In the genomic region with DNA sequence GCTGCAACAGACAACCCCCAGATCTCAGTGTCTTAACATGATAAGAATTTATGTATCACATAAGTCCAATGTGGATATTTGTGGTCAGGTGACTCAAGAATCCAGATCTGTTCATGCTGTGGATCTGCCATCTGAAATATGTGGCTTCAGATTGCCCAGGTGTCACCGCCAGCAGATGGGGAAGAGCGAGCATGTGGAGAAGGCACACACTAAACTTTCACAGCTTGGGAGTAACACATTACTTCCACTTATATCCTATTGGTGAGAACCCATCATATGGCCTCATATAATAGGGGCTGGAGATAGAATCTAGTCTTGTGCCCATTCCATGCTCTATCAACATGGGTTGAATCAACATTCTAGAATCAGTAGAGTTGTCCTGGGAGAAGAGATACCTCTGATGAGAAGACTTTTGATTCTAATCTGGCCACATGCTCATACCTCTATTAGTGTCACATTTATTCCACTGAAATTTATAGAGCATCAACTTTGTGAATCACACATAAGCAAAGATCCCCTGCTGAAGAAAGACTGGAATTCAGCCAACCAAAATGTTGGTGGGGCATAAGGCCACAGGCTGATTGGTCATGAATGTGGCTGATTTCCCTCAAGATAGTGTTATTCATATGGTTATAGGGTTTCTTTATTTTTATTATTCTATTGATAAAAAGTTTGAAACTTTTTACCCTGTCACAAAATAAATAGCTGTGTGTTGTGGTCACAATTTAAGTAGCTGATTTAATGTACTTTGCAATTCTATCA, we compare ENCODE assay signal across 21 cellular contexts. TPM values are rescaled to one million over a fixed set of nuclear protein-coding genes. Genes with fewer than 3 reads are reported as not detected.
DNase-seq lines count a peak whose midpoint lies in the region; ATAC-seq, FAIRE-seq and TF ChIP-seq lines count a peak whose summit lies in the region.
"Had no signal": no experiment of that assay in that cellular context is flagged by ENCODE, and none has a peak within 500 bp of the region (broad histone marks: within the 10 kb centered on the region; RNA-seq: fewer than 3 reads in every experiment).

No MANE protein-coding gene starts in this region.

- no peaks in the 10 kb centered on the region for H3K36me3 Mint-ChIP-seq in T-helper 17 cell (ENCODE audit: low read depth)
- H3K36me3 Mint-ChIP-seq: activated naive CD8-positive, alpha-beta T cell had no signal

- TF ChIP-seq POLR2A in endothelial cell of umbilical vein (IDR thresholded peaks at IDR 0.05; ENCODE audit: low read depth, low read length) = no peak

- H2AFZ ChIP-seq in SK-N-SH (ENCODE audit: low read depth) (no peak overlapping the region), endothelial cell of umbilical vein (ENCODE audit: low read depth, low read length) (no peak overlapping the region)

- H3K27ac ChIP-seq in SK-N-SH (ENCODE audit: low read depth in 2 of 2, low read length in 1 of 2) (peak overlapping the region in 1 of 2 experiments; percentile 14; a peak in 2 of 4 replicates), endothelial cell of umbilical vein (ENCODE audit: insufficient read depth, low read depth, low read length) (no peak overlapping the region)
- H3K27ac ChIP-seq: gastrocnemius medialis, right lobe of liver, thyroid gland had no signal

- TF ChIP-seq CTCF in SK-N-SH (IDR thresholded peaks at IDR 0.05) (no peak), endothelial cell of umbilical vein (IDR thresholded peaks at IDR 0.05; ENCODE audit: extremely low read depth in 1 of 2, insufficient read depth in 1 of 2, low read depth in 1 of 2, low read length in 2 of 2) (no peak)

- 56% methylated on average over 2 of the region's 2 CpGs for WGBS in SK-N-SH (ENCODE audit: low lambda C conversion rate)

- H3K9ac ChIP-seq in SK-N-SH = no peak overlapping the region
- H3K9ac ChIP-seq in endothelial cell of umbilical vein (replicated peaks; ENCODE audit: extremely low read depth, insufficient read depth, low read length) = no peak overlapping the region

- H3K36me3 ChIP-seq in SK-N-SH (replicated peaks in 1 of 2; ENCODE audit: control insufficient read depth in 1 of 2, insufficient read depth in 2 of 2, low read length in 1 of 2) (no peaks in the 10 kb centered on the region), endothelial cell of umbilical vein (ENCODE audit: control insufficient read depth in 2 of 2, extremely low read depth in 1 of 2, insufficient read depth in 2 of 2, low read length in 2 of 2) (no peaks in the 10 kb centered on the region)
- H3K36me3 ChIP-seq: gastrocnemius medialis, HAP-1, MG63, right lobe of liver, thyroid gland had no signal

- no peak overlapping the region for H3K4me2 ChIP-seq in SK-N-SH
- no peak overlapping the region for H3K4me2 ChIP-seq in endothelial cell of umbilical vein (ENCODE audit: insufficient read depth, low read length)

- H3K27ac Mint-ChIP-seq in T-helper 17 cell = no peak overlapping the region
- H3K27ac Mint-ChIP-seq: activated naive CD8-positive, alpha-beta T cell had no signal

- ATAC-seq in HG02678 (IDR thresholded peaks at IDR 0.05; ENCODE audit: unreplicated experiment) = no peak
- ATAC-seq in T-helper 17 cell = no peak
- ATAC-seq: gastrocnemius medialis, right lobe of liver had no signal

- peak; percentile 67 for DNase-seq in ELR (ENCODE audit: low read depth)
- DNase-seq in SK-N-SH = no peak
- peak; percentile 54 for DNase-seq in endothelial cell of umbilical vein (ENCODE audit: low read depth, low spot score)
- DNase-seq in stromal cell of bone marrow (ENCODE audit: low read depth) = peak; percentile 48
- no peak for DNase-seq in T-helper 17 cell
- DNase-seq in ecto neural progenitor cell (ENCODE audit: low spot score) = no peak
- DNase-seq: activated CD4-positive, CD25-positive, alpha-beta regulatory T cell treated with anti-CD3 and anti-CD28 coated beads, Interleukin-2, amount 50 U/mL, for 72 hours; activated T-cell treated with anti-CD3 and anti-CD28 coated beads, Interleukin-2, amount 50 U/mL, for 48 hours; gastrocnemius medialis; mesenchymal stem cell; MG63; NCI-H1436; NCI-H524; nucleus accumbens; right lobe of liver; thyroid gland had no signal

- peaks cover 30% of the 10 kb centered on the region for H3K27me3 Mint-ChIP-seq in T-helper 17 cell

- H3K4me1 ChIP-seq in SK-N-SH (ENCODE audit: control insufficient read depth in 1 of 2, insufficient read depth in 2 of 2, low read depth in 1 of 2, low read length in 1 of 2) (no peaks in the 10 kb centered on the region; a peak in 1 of 4 replicates), endothelial cell of umbilical vein (ENCODE audit: control insufficient read depth, extremely low read depth, insufficient read depth, low read length) (no peaks in the 10 kb centered on the region)
- H3K4me1 ChIP-seq: right lobe of liver had no signal

- TF ChIP-seq RAD21 in SK-N-SH (IDR thresholded peaks at IDR 0.05; ENCODE audit: low read length) = no peak

- CTCF ChIA-PET in SK-N-SH (lab: Yijun Ruan, JAX) = interaction anchor here (1.6 to 19.3 kb wide), 5 partner anchors 10 to 58 kb away, joined by 4 to 356 read pairs (median 6); a partner anchor contains a TSS
- CTCF ChIA-PET in endothelial cell of umbilical vein (lab: Charles Lee) = interaction anchor here (1.1 to 9.5 kb wide), 7 partner anchors 12 to 58 kb away, joined by 3 to 127 read pairs (median 4); no protein-coding TSS in a partner anchor

- peak in 1 of 2 experiments; percentile 21; a peak in 1 of 4 replicates for TF ChIP-seq EP300 in SK-N-SH (IDR thresholded peaks at IDR 0.05; ENCODE audit: borderline replicate concordance in 1 of 2, low read depth in 1 of 2, low read length in 1 of 2)

- H3K79me2 ChIP-seq in SK-N-SH (ENCODE audit: insufficient read depth) (no peaks in the 10 kb centered on the region), endothelial cell of umbilical vein (ENCODE audit: control insufficient read depth, insufficient read depth, low read length) (no peaks in the 10 kb centered on the region)

- peak; percentile 77 for FAIRE-seq in endothelial cell of umbilical vein (lab: Jason Lieb, UNC)
- FAIRE-seq: GM18507 had no signal

- H3F3A ChIP-seq in SK-N-SH (replicated peaks; ENCODE audit: insufficient read depth) = peaks cover 15% of the 10 kb centered on the region

- no peaks in the 10 kb centered on the region for H4K20me1 ChIP-seq in SK-N-SH (ENCODE audit: insufficient read depth)
- H4K20me1 ChIP-seq in endothelial cell of umbilical vein (replicated peaks; ENCODE audit: control insufficient read depth, extremely low read depth, insufficient read depth, low read length) = no peaks in the 10 kb centered on the region

- BruUV-seq in endothelial cell of umbilical vein (replicated peaks; lab: Mats Ljungman, UMichigan) = no TSS peak

- H3K9me2 ChIP-seq in SK-N-SH = no peaks in the 10 kb centered on the region

- peaks cover 36% of the 10 kb centered on the region for H3K27me3 ChIP-seq in SK-N-SH (ENCODE audit: insufficient read depth)
- peaks cover 36 to 40% of the 10 kb centered on the region in 2 experiments for H3K27me3 ChIP-seq in endothelial cell of umbilical vein (ENCODE audit: control insufficient read depth in 2 of 2, insufficient read depth in 2 of 2, low read length in 2 of 2)
- H3K27me3 ChIP-seq: gastrocnemius medialis, MG63, right lobe of liver, thyroid gland had no signal

- H3K4me1 Mint-ChIP-seq in T-helper 17 cell = peaks cover 11% of the 10 kb centered on the region

- POLR2A ChIA-PET in SK-N-SH (lab: Yijun Ruan, JAX) = no interaction called here
- POLR2A ChIA-PET in endothelial cell of umbilical vein (lab: Charles Lee) = no interaction called here

- no peaks in the 10 kb centered on the region for H3K9me1 ChIP-seq in endothelial cell of umbilical vein (replicated peaks; ENCODE audit: control insufficient read depth, extremely low read depth, insufficient read depth, low read length)

- intact Hi-C loops in endothelial cell of umbilical vein (cut with micrococcal nuclease) = no loop called here

- H3K4me3 ChIP-seq in SK-N-SH (ENCODE audit: low read depth in 2 of 2, low read length in 1 of 2) (no peak overlapping the region), endothelial cell of umbilical vein (replicated peaks in 1 of 3; ENCODE audit: insufficient read depth in 1 of 3, low read depth in 1 of 3, low read length in 3 of 3) (no peak overlapping the region)
- H3K4me3 ChIP-seq: gastrocnemius medialis, HAP-1, MG63, right lobe of liver, thyroid gland had no signal

- H3K9me3 ChIP-seq in SK-N-SH = no peaks in the 10 kb centered on the region
- no peaks in the 10 kb centered on the region for H3K9me3 ChIP-seq in endothelial cell of umbilical vein (replicated peaks; ENCODE audit: control insufficient read depth, insufficient read depth, low read length)
- H3K9me3 ChIP-seq in T-helper 17 cell (ENCODE audit: control insufficient read depth, low read length, poor library complexity, severe bottlenecking) = no peaks in the 10 kb centered on the region
- H3K9me3 ChIP-seq: gastrocnemius medialis, HAP-1, MG63, right lobe of liver, thyroid gland had no signal

- no peak overlapping the region for H3K4me3 Mint-ChIP-seq in T-helper 17 cell
- H3K4me3 Mint-ChIP-seq: activated naive CD8-positive, alpha-beta T cell had no signal

- dilution Hi-C loops in endothelial cell of umbilical vein (cut with MboI; ENCODE audit: extremely low pct_ligation_motif_present, low sequenced_read_pairs) = no loop called here

RNA-seq across cellular contexts. Expression of a gene that starts 6.0 kb away (rescaled TPM):
- polyA plus RNA-seq in SK-N-SH (2012; rRNA removed) = 72.1 and 130 TPM in 2 replicates
- 43.0 and 60.7 TPM in 2 replicates for polyA plus RNA-seq in SK-N-SH (2012; cell fraction: cytosol; rRNA removed)
- polyA plus RNA-seq in SK-N-SH (2012; cell fraction: nucleus; rRNA removed) = 261 and 365 TPM in 2 replicates
- total RNA-seq in endothelial cell of umbilical vein = 61.8 and 70.9 TPM in 2 replicates
- 135 and 146 TPM in 2 replicates for polyA plus RNA-seq in endothelial cell of umbilical vein
- polyA plus RNA-seq in endothelial cell of umbilical vein (2011; cell fraction: cytosol; rRNA removed) = 59.0 and 74.5 TPM in 2 replicates
- 435 and 521 TPM in 2 replicates for polyA plus RNA-seq in endothelial cell of umbilical vein (2011; cell fraction: nucleus; rRNA removed)
- polyA plus RNA-seq in endothelial cell of umbilical vein (2012) = 63.7 and 64.1 TPM in 2 replicates
- 102 and 136 TPM in 2 replicates for polyA minus RNA-seq in endothelial cell of umbilical vein
- polyA minus RNA-seq in endothelial cell of umbilical vein (2011; cell fraction: cytosol; rRNA and poly(A)+ RNA removed) = 8.0 TPM
- 79.0 and 96.8 TPM in 2 replicates for polyA minus RNA-seq in endothelial cell of umbilical vein (2011; cell fraction: nucleus; rRNA and poly(A)+ RNA removed)
- total RNA-seq in T-helper 17 cell = 100 to 1,000 TPM; 108 to 134 TPM

RNA-seq across cellular contexts. Expression of a gene that starts 18.5 kb away (rescaled TPM):
- polyA plus RNA-seq in SK-N-SH (2012; rRNA removed) = not detected in 2 replicates
- polyA plus RNA-seq in SK-N-SH (2012; cell fraction: cytosol; rRNA removed) = not detected in 2 replicates
- not detected in 2 replicates for polyA plus RNA-seq in SK-N-SH (2012; cell fraction: nucleus; rRNA removed)
- not detected in 2 replicates for total RNA-seq in endothelial cell of umbilical vein
- polyA plus RNA-seq in endothelial cell of umbilical vein = not detected in 2 replicates
- polyA plus RNA-seq in endothelial cell of umbilical vein (2011; cell fraction: cytosol; rRNA removed) = not detected in 2 replicates
- polyA plus RNA-seq in endothelial cell of umbilical vein (2011; cell fraction: nucleus; rRNA removed) = not detected in 2 replicates
- not detected in 2 replicates for polyA plus RNA-seq in endothelial cell of umbilical vein (2012)
- polyA minus RNA-seq in endothelial cell of umbilical vein = not detected in 2 replicates
- not detected for polyA minus RNA-seq in endothelial cell of umbilical vein (2011; cell fraction: cytosol; rRNA and poly(A)+ RNA removed)
- not detected in 2 replicates for polyA minus RNA-seq in endothelial cell of umbilical vein (2011; cell fraction: nucleus; rRNA and poly(A)+ RNA removed)
- total RNA-seq in T-helper 17 cell = not detected
- total RNA-seq: activated CD8-positive, alpha-beta memory T cell treated with anti-CD3 and anti-CD28 coated beads for 36 hours; gastrocnemius medialis; right lobe of liver; thyroid gland had no signal

RNA-seq across cellular contexts. Expression of a gene that starts 57.3 kb away (rescaled TPM):
- 309 and 319 TPM in 2 replicates for polyA plus RNA-seq in SK-N-SH (2012; rRNA removed)
- polyA plus RNA-seq in SK-N-SH (2012; cell fraction: cytosol; rRNA removed) = 231 and 288 TPM in 2 replicates
- polyA plus RNA-seq in SK-N-SH (2012; cell fraction: nucleus; rRNA removed) = 116 and 117 TPM in 2 replicates
- total RNA-seq in endothelial cell of umbilical vein = 375 and 402 TPM in 2 replicates
- polyA plus RNA-seq in endothelial cell of umbilical vein = 820 and 971 TPM in 2 replicates
- polyA plus RNA-seq in endothelial cell of umbilical vein (2011; cell fraction: cytosol; rRNA removed) = 532 and 616 TPM in 2 replicates
- polyA plus RNA-seq in endothelial cell of umbilical vein (2011; cell fraction: nucleus; rRNA removed) = 178 and 218 TPM in 2 replicates
- polyA plus RNA-seq in endothelial cell of umbilical vein (2012) = 505 and 689 TPM in 2 replicates
- 1,130 and 1,205 TPM in 2 replicates for polyA minus RNA-seq in endothelial cell of umbilical vein
- 471 TPM for polyA minus RNA-seq in endothelial cell of umbilical vein (2011; cell fraction: cytosol; rRNA and poly(A)+ RNA removed)
- 100 and 119 TPM in 2 replicates for polyA minus RNA-seq in endothelial cell of umbilical vein (2011; cell fraction: nucleus; rRNA and poly(A)+ RNA removed)
- total RNA-seq in T-helper 17 cell = 100 to 1,000 TPM; 211 to 232 TPM

Comparison
In these comparisons a context has a peak if more than half of its experiments do, and no peak if none do; other contexts are left out.
1. DNase-seq: peak in ELR (single experiment), endothelial cell of umbilical vein (single experiment) and stromal cell of bone marrow (single experiment); none in SK-N-SH (single experiment), T-helper 17 cell (0 of 3) and ecto neural progenitor cell (single experiment).